Comparison of ENCODE assay signal across 8 cellular contexts in genomic region chr12:120713861-120714482, GRCh38. TPM values are rescaled to one million over a fixed set of nuclear protein-coding genes. Genes with fewer than 3 reads are reported as not detected.
DNase-seq lines count a peak whose midpoint lies in the region; ATAC-seq and TF ChIP-seq lines count a peak whose summit lies in the region.

No MANE protein-coding gene starts in this region.

- H3K27me3 Mint-ChIP-seq in natural killer cell (ENCODE audit: low read depth in 2 of 2) = no peaks in the 10 kb centered on the region

- H3K9ac ChIP-seq in OCI-LY3 (ENCODE audit: low read length) = no peak overlapping the region

- no peak overlapping the region for H3K4me2 ChIP-seq in OCI-LY3 (ENCODE audit: low read length)

- DNase-seq in DMS79 treated with DMSO at 0.1 percent for 48 hours (lab: John Stamatoyannopoulos, UW) (peak; percentile 70), KBM-7 (peak; percentile 77), epithelial cell of proximal tubule (ENCODE audit: low read depth) (no peak), natural killer cell (peak; percentile 36)
- peak; percentile 67 for DNase-seq in activated CD8-positive, alpha-beta memory T cell treated with anti-CD3 and anti-CD28 coated beads, Interleukin-2, amount 50 U/mL, for 4 hours
- DNase-seq in stimulated activated naive CD4-positive, alpha-beta T cell treated with Interleukin-2 at 50 U/mL for 16 hours (lab: John Stamatoyannopoulos, UW) = peak; percentile 44

- H3K36me3 ChIP-seq in OCI-LY3 (replicated peaks; ENCODE audit: low read depth, low read length) = peaks cover 38% of the 10 kb centered on the region

- peaks cover 13% of the 10 kb centered on the region for H3K4me1 ChIP-seq in OCI-LY3 (ENCODE audit: low read length)

- peaks cover 8% of the 10 kb centered on the region for H3K36me3 Mint-ChIP-seq in natural killer cell

- no peaks in the 10 kb centered on the region for H3K27me3 ChIP-seq in OCI-LY3 (ENCODE audit: low read depth, low read length)

- peaks cover 19% of the 10 kb centered on the region for H3K79me2 ChIP-seq in OCI-LY3 (ENCODE audit: low read length)

- 0 out of 2 replicates have a peak, but pooled peaks cover 5% of the 10 kb centered on the region for H4K20me1 ChIP-seq in OCI-LY3 (ENCODE audit: insufficient read depth, low read length)

- no peaks in the 10 kb centered on the region for H3K9me3 ChIP-seq in OCI-LY3 (ENCODE audit: insufficient read depth, low read length)

- no peaks in the 10 kb centered on the region for H3K9me3 Mint-ChIP-seq in natural killer cell

- H3K27ac ChIP-seq in OCI-LY3 (ENCODE audit: low read length) = no peak overlapping the region

- peak; percentile 88 for TF ChIP-seq CTCF in OCI-LY3 (IDR thresholded peaks at IDR 0.05; ENCODE audit: low read depth, low read length)
- TF ChIP-seq CTCF in epithelial cell of proximal tubule (conservative IDR thresholded peaks at IDR 0.05; ENCODE audit: low read depth, low read length) = peak; percentile 93
- TF ChIP-seq CTCF in natural killer cell (IDR thresholded peaks at IDR 0.05) = peak; percentile 92

- peak overlapping the region; percentile 74 for H3K4me3 Mint-ChIP-seq in natural killer cell

- in situ Hi-C loops in KBM-7 (cut with MboI; ENCODE audit: low pct_unique_long_range_greater_than_20kb, low sequenced_read_pairs) = no loop called here

- peaks cover 25 to 27% of the 10 kb centered on the region in 2 donors for H3K4me1 Mint-ChIP-seq in natural killer cell

- peak overlapping the region in 1 of 2 donors; percentile 50 for H3K27ac Mint-ChIP-seq in natural killer cell

- no peak overlapping the region for H3K4me3 ChIP-seq in OCI-LY3 (ENCODE audit: low read length)
- no peak overlapping the region for H3K4me3 ChIP-seq in epithelial cell of proximal tubule (ENCODE audit: low read depth, low read length)

- ATAC-seq in natural killer cell (peak; percentile 63 to 72 (median 66)), GM18873 (IDR thresholded peaks at IDR 0.05; ENCODE audit: low FRiP score, unreplicated experiment) (no peak)

- no peak overlapping the region for H2AFZ ChIP-seq in OCI-LY3 (ENCODE audit: low read depth, low read length)

- intact Hi-C loops in natural killer cell (cut with micrococcal nuclease) = loop anchor here (1.0 to 5.0 kb wide), 4 partner anchors 27 to 357 kb away; partner anchors contain the start of gene MLEC

RNA-seq across cellular contexts. Expression of gene UNC119B, which starts 3.7 kb away (rescaled TPM):
- 14.9 and 22.4 TPM in 2 replicates for total RNA-seq in epithelial cell of proximal tubule
- total RNA-seq in natural killer cell = 10 to 100 TPM; 10.7 to 11.6 (median 11.6) TPM

RNA-seq across cellular contexts. Expression of gene ACADS, which starts 11.7 kb away (rescaled TPM):
- total RNA-seq in epithelial cell of proximal tubule = 16.4 and 25.3 TPM in 2 replicates
- total RNA-seq in natural killer cell = 10 to 100 TPM; 14.9 to 18.6 (median 15.5) TPM

RNA-seq across cellular contexts. Expression of gene MLEC, which starts 27.0 kb away (rescaled TPM):
- total RNA-seq in epithelial cell of proximal tubule = 99.5 and 124 TPM in 2 replicates
- 10 to 100 TPM; 47.4 to 52.8 (median 49.6) TPM for total RNA-seq in natural killer cell
